In genomic region chr3:126983653-126984390, GRCh38 we compare ENCODE assay signal across 8 cellular contexts. TPM values are rescaled to one million over a fixed set of nuclear protein-coding genes. Genes with fewer than 3 reads are reported as not detected.
DNase-seq lines count a peak whose midpoint lies in the region; ATAC-seq and TF ChIP-seq lines count a peak whose summit lies in the region.

No MANE protein-coding gene starts in this region.

- H3K9me2 ChIP-seq in neural cell (ENCODE audit: insufficient read depth, low read length) = no peaks in the 10 kb centered on the region

- TF ChIP-seq CTCF in neural cell (IDR thresholded peaks at IDR 0.05; ENCODE audit: poor library complexity, severe bottlenecking) = no peak

- no peaks in the 10 kb centered on the region for H3K9me3 Mint-ChIP-seq in activated CD4-positive, alpha-beta memory T cell treated with anti-CD3 and anti-CD28 coated beads, Interleukin-2, amount 10 ng/mL, durations not matched to agents 7 days and 5 days

- no peaks in the 10 kb centered on the region for H3F3A ChIP-seq in neural cell (ENCODE audit: insufficient read depth, low read length, poor library complexity, severe bottlenecking)

- H3K4me3 ChIP-seq in HUES48 (ENCODE audit: low read depth, low read length) (peak overlapping the region; percentile 75), neural cell (ENCODE audit: low read length) (peak overlapping the region; percentile 97)

- CTCF ChIA-PET in activated CD4-positive, alpha-beta memory T cell treated with anti-CD3 and anti-CD28 coated beads, Interleukin-2, amount 10 ng/mL, durations not matched to agents 7 days and 5 days (lab: Charles Lee) = interaction anchor here (2.1 kb wide), 1 partner anchor 73 kb away, joined by 8 read pairs; no protein-coding TSS in a partner anchor

- peaks cover 4% of the 10 kb centered on the region for H3K27me3 Mint-ChIP-seq in activated CD4-positive, alpha-beta memory T cell treated with anti-CD3 and anti-CD28 coated beads, Interleukin-2, amount 10 ng/mL, durations not matched to agents 7 days and 5 days

- H3K79me2 ChIP-seq in neural cell (replicated peaks; ENCODE audit: insufficient read depth, low read length) = peaks cover 39% of the 10 kb centered on the region

- peaks cover 18% of the 10 kb centered on the region for H4K20me1 ChIP-seq in neural cell (ENCODE audit: insufficient read depth)

- no peak for TF ChIP-seq POLR2A in erythroblast (IDR thresholded peaks at IDR 0.05; ENCODE audit: low read length)

- H3K9me3 ChIP-seq in HUES48 (ENCODE audit: control insufficient read depth, insufficient read depth, low read length) = no peaks in the 10 kb centered on the region
- no peaks in the 10 kb centered on the region for H3K9me3 ChIP-seq in neural cell (ENCODE audit: low read length)

- peak overlapping the region; percentile 91 for H3K4me2 ChIP-seq in neural cell (ENCODE audit: low read length)

- H3K27ac ChIP-seq in HUES48 (ENCODE audit: low read depth, low read length) (no peak overlapping the region), neural cell (ENCODE audit: low read length) (peak overlapping the region; percentile 45)

- peaks cover 11% of the 10 kb centered on the region for H3K4me1 ChIP-seq in HUES48 (ENCODE audit: control insufficient read depth, insufficient read depth, low read length)

- POLR2A ChIA-PET in activated CD4-positive, alpha-beta memory T cell treated with anti-CD3 and anti-CD28 coated beads, Interleukin-2, amount 10 ng/mL, durations not matched to agents 7 days and 5 days (lab: Charles Lee) = interaction anchor here (1.3 kb wide), 1 partner anchor 71 kb away, joined by 3 read pairs; no protein-coding TSS in a partner anchor

- H3K4me1 Mint-ChIP-seq in activated CD4-positive, alpha-beta memory T cell treated with anti-CD3 and anti-CD28 coated beads, Interleukin-2, amount 10 ng/mL, durations not matched to agents 7 days and 5 days = peaks cover 17% of the 10 kb centered on the region

- no peak overlapping the region for H2AFZ ChIP-seq in neural cell (ENCODE audit: low read depth, low read length)

- DNase-seq in Daoy (ENCODE audit: low read depth) = peak; percentile 47
- DNase-seq in activated CD4-positive, alpha-beta memory T cell treated with anti-CD3 and anti-CD28 coated beads, Interleukin-2, amount 10 ng/mL, durations not matched to agents 7 days and 5 days = peak; percentile 26
- peak; percentile 46 to 63 for DNase-seq in erythroblast (lab: John Stamatoyannopoulos, UW)
- no peak for DNase-seq in NOMO-1 treated with dmso at 0.1 percent for 144 hours (lab: John Stamatoyannopoulos, UW; ENCODE audit: unreplicated experiment)

- H3K36me3 Mint-ChIP-seq in activated CD4-positive, alpha-beta memory T cell treated with anti-CD3 and anti-CD28 coated beads, Interleukin-2, amount 10 ng/mL, durations not matched to agents 7 days and 5 days (ENCODE audit: low read depth) = no peaks in the 10 kb centered on the region

- no peak overlapping the region for H3K27ac Mint-ChIP-seq in activated CD4-positive, alpha-beta memory T cell treated with anti-CD3 and anti-CD28 coated beads, Interleukin-2, amount 10 ng/mL, durations not matched to agents 7 days and 5 days

- ATAC-seq in GM21528 (IDR thresholded peaks at IDR 0.05; ENCODE audit: low FRiP score, unreplicated experiment) (no peak), HG02610 (IDR thresholded peaks at IDR 0.05; ENCODE audit: unreplicated experiment) (no peak)

- TF ChIP-seq EP300 in neural cell (conservative IDR thresholded peaks at IDR 0.05; ENCODE audit: poor library complexity, severe bottlenecking) = no peak

- H3K4me3 Mint-ChIP-seq in activated CD4-positive, alpha-beta memory T cell treated with anti-CD3 and anti-CD28 coated beads, Interleukin-2, amount 10 ng/mL, durations not matched to agents 7 days and 5 days = peak overlapping the region; percentile 24

- H3K36me3 ChIP-seq in HUES48 (ENCODE audit: control insufficient read depth, insufficient read depth, low read length) = peaks cover 1% of the 10 kb centered on the region; the same call in 1 of the 2 replicates
- no peaks in the 10 kb centered on the region for H3K36me3 ChIP-seq in neural cell (ENCODE audit: insufficient read depth, low read length)

- peak; percentile 54 for TF ChIP-seq RAD21 in neural cell (conservative IDR thresholded peaks at IDR 0.05)

- H3K9ac ChIP-seq in HUES48 (ENCODE audit: low read depth, low read length) (peak overlapping the region; percentile 18; the same call in 1 of the 2 replicates), neural cell (ENCODE audit: low read length) (peak overlapping the region; percentile 86)

- peaks cover 10% of the 10 kb centered on the region for H3K27me3 ChIP-seq in HUES48 (ENCODE audit: control insufficient read depth, insufficient read depth, low read length)
- peaks cover 2% of the 10 kb centered on the region for H3K27me3 ChIP-seq in neural cell (ENCODE audit: insufficient read depth, low read depth, low read length)

TF ChIP-seq in neural cell, 6 proteins besides CTCF, POLR2A, EP300 and RAD21:
- TF ChIP-seq REST (IDR thresholded peaks at IDR 0.05; ENCODE audit: borderline replicate concordance) = peak; percentile 42
- no peak for TF ChIP-seq MXI1 (conservative IDR thresholded peaks at IDR 0.05; ENCODE audit: poor library complexity, severe bottlenecking)
- peak; percentile 58 for TF ChIP-seq SMC3 (conservative IDR thresholded peaks at IDR 0.05; ENCODE audit: poor library complexity)
- no peak for TF ChIP-seq POLR2AphosphoS5 (IDR thresholded peaks at IDR 0.05)
- no peak for TF ChIP-seq TAF1 (IDR thresholded peaks at IDR 0.05; ENCODE audit: low read depth)
- TF ChIP-seq EZH2 (IDR thresholded peaks at IDR 0.05; ENCODE audit: borderline replicate concordance, insufficient read depth, low read length, poor library complexity, severe bottlenecking) = no peak

RNA-seq across cellular contexts. Expression of gene PLXNA1, which starts 0.9 kb away (rescaled TPM):
- total RNA-seq in Daoy (2014; rRNA removed; shearing (Covaris generic)) = 25.7 and 28.4 TPM in 2 replicates
- total RNA-seq in activated CD4-positive, alpha-beta memory T cell treated with anti-CD3 and anti-CD28 coated beads, Interleukin-2, amount 10 ng/mL, durations not matched to agents 7 days and 5 days = 1 to 10 TPM; 6.5 to 7.4 TPM
- polyA plus RNA-seq in neural cell = 65.6 and 86.8 TPM in 2 replicates
- polyA minus RNA-seq in neural cell = 156 and 159 TPM in 2 replicates
